In genomic region chr16:1026057-1026783, GRCh38 we compare ENCODE assay signal across 28 cellular contexts. TPM values are rescaled to one million over a fixed set of nuclear protein-coding genes. Genes with fewer than 3 reads are reported as not detected.
DNase-seq lines count a peak whose midpoint lies in the region; ATAC-seq and TF ChIP-seq lines count a peak whose summit lies in the region.
"Had no signal": no experiment of that assay in that cellular context is flagged by ENCODE, and none has a peak within 500 bp of the region (broad histone marks: within the 10 kb centered on the region; RNA-seq: fewer than 3 reads in every experiment).

No MANE protein-coding gene starts in this region.

- H3K4me3 Mint-ChIP-seq in activated naive CD4-positive, alpha-beta T cell treated with anti-CD3 and anti-CD28 coated beads, Interleukin-2, amount 50 U/mL, for 24 hours = no peak overlapping the region
- no peak overlapping the region for H3K4me3 Mint-ChIP-seq in activated naive CD4-positive, alpha-beta T cell treated with anti-CD3 and anti-CD28 coated beads, Interleukin-2, amount 10 ng/mL, durations not matched to agents 7 days and 5 days
- H3K4me3 Mint-ChIP-seq: activated CD4-positive, alpha-beta T cell treated with anti-CD3 and anti-CD28 coated beads, Interleukin-2, amount 10 ng/mL, durations not matched to agents 24 days and 14 days; activated T-cell treated with anti-CD3 and anti-CD28 coated beads, Interleukin-2, amount 50 U/mL, for 4 hours had no signal

- peak overlapping the region; percentile 77 for H2BK12ac ChIP-seq in neuronal stem cell (ENCODE audit: low read length)

- H3K9me2 ChIP-seq in OCI-LY7 (ENCODE audit: insufficient read depth, low read length) = no peaks in the 10 kb centered on the region
- H3K9me2 ChIP-seq: SK-N-SH had no signal

- H2AFZ ChIP-seq in neuronal stem cell (ENCODE audit: low read length) (no peak overlapping the region), OCI-LY7 (ENCODE audit: low read length) (no peak overlapping the region)

- no peaks in the 10 kb centered on the region for H3K4me1 Mint-ChIP-seq in activated naive CD4-positive, alpha-beta T cell treated with anti-CD3 and anti-CD28 coated beads, Interleukin-2, amount 50 U/mL, for 24 hours
- no peaks in the 10 kb centered on the region for H3K4me1 Mint-ChIP-seq in activated naive CD4-positive, alpha-beta T cell treated with anti-CD3 and anti-CD28 coated beads, Interleukin-2, amount 10 ng/mL, durations not matched to agents 7 days and 5 days
- H3K4me1 Mint-ChIP-seq: activated CD4-positive, alpha-beta T cell treated with anti-CD3 and anti-CD28 coated beads, Interleukin-2, amount 10 ng/mL, durations not matched to agents 24 days and 14 days had no signal

- H3K9me3 ChIP-seq in neuronal stem cell (replicated peaks in 1 of 2; ENCODE audit: control insufficient read depth in 2 of 2, insufficient read depth in 1 of 2, low read depth in 1 of 2, low read length in 2 of 2) (no peaks in the 10 kb centered on the region), OCI-LY7 (ENCODE audit: low read length) (no peaks in the 10 kb centered on the region)
- H3K9me3 ChIP-seq: adrenal gland, MG63, ovary, right lobe of liver, SK-N-SH, stomach, upper lobe of left lung had no signal

- H2BK5ac ChIP-seq in neuronal stem cell (ENCODE audit: low read length) = peak overlapping the region; percentile 84

- no peaks in the 10 kb centered on the region for H3K9me3 Mint-ChIP-seq in activated naive CD4-positive, alpha-beta T cell treated with anti-CD3 and anti-CD28 coated beads, Interleukin-2, amount 50 U/mL, for 24 hours
- H3K9me3 Mint-ChIP-seq in activated naive CD4-positive, alpha-beta T cell treated with anti-CD3 and anti-CD28 coated beads, Interleukin-2, amount 10 ng/mL, durations not matched to agents 7 days and 5 days = no peaks in the 10 kb centered on the region
- H3K9me3 Mint-ChIP-seq: activated CD4-positive, alpha-beta T cell treated with anti-CD3 and anti-CD28 coated beads, Interleukin-2, amount 10 ng/mL, durations not matched to agents 24 days and 14 days; activated T-cell treated with anti-CD3 and anti-CD28 coated beads, Interleukin-2, amount 50 U/mL, for 4 hours had no signal

- peaks cover 3% of the 10 kb centered on the region for H3K79me1 ChIP-seq in neuronal stem cell (ENCODE audit: low read depth, low read length)

- H3K4me2 ChIP-seq in neuronal stem cell (ENCODE audit: insufficient read depth, low read length, poor library complexity, severe bottlenecking) (no peak overlapping the region), OCI-LY7 (ENCODE audit: low read length) (no peak overlapping the region)
- H3K4me2 ChIP-seq: SK-N-SH had no signal

- CTCF ChIA-PET in activated naive CD4-positive, alpha-beta T cell treated with anti-CD3 and anti-CD28 coated beads, Interleukin-2, amount 10 ng/mL, durations not matched to agents 7 days and 5 days (lab: Charles Lee) = no interaction called here
- CTCF ChIA-PET in OCI-LY7 (lab: Charles Lee; ENCODE audit: unreplicated experiment) = no interaction called here

- POLR2A ChIA-PET in OCI-LY7 (lab: Charles Lee) = interaction anchor here (0.7 kb wide), 1 partner anchor 58 kb away, joined by 4 read pairs; no protein-coding TSS in a partner anchor

- H3K14ac ChIP-seq in neuronal stem cell (ENCODE audit: low read length) = no peak overlapping the region

- H2BK120ac ChIP-seq in neuronal stem cell (ENCODE audit: low read depth, low read length) = peak overlapping the region; percentile 75

- no peaks in the 10 kb centered on the region for H3K36me3 ChIP-seq in neuronal stem cell (replicated peaks in 1 of 2; ENCODE audit: control insufficient read depth in 2 of 2, insufficient read depth in 2 of 2, low read length in 2 of 2)
- no peaks in the 10 kb centered on the region for H3K36me3 ChIP-seq in OCI-LY7 (ENCODE audit: insufficient read depth, low read length)
- H3K36me3 ChIP-seq: adrenal gland, MG63, ovary, right lobe of liver, stomach, upper lobe of left lung had no signal

- no peak overlapping the region for H3K4me3 ChIP-seq in neuronal stem cell (ENCODE audit: low read length in 2 of 2)
- no peak overlapping the region for H3K4me3 ChIP-seq in OCI-LY7 (ENCODE audit: low read depth, low read length, poor library complexity, severe bottlenecking)
- H3K4me3 ChIP-seq: adrenal gland, MG63, ovary, right lobe of liver, stomach, upper lobe of left lung had no signal

- peak overlapping the region; percentile 51 for H3K9ac ChIP-seq in neuronal stem cell (ENCODE audit: low read depth, low read length, poor library complexity)
- H3K9ac ChIP-seq: SK-N-SH had no signal

- H4K91ac ChIP-seq in neuronal stem cell (ENCODE audit: low read depth, low read length, poor library complexity) = no peak overlapping the region

- H3K36me3 Mint-ChIP-seq in activated naive CD4-positive, alpha-beta T cell treated with anti-CD3 and anti-CD28 coated beads, Interleukin-2, amount 50 U/mL, for 24 hours = no peaks in the 10 kb centered on the region
- no peaks in the 10 kb centered on the region for H3K36me3 Mint-ChIP-seq in activated naive CD4-positive, alpha-beta T cell treated with anti-CD3 and anti-CD28 coated beads, Interleukin-2, amount 10 ng/mL, durations not matched to agents 7 days and 5 days

- BruUV-seq in OCI-LY7 (replicated peaks; lab: Mats Ljungman, UMichigan) = no TSS peak

- H3K79me2 ChIP-seq in OCI-LY7 (ENCODE audit: insufficient read depth, low read depth, low read length) = no peaks in the 10 kb centered on the region

- no CpG with 5 or more reads among the region's 35 CpGs for WGBS in neuronal stem cell (ENCODE audit: extremely low coverage in 2 of 2, insufficient read length in 2 of 2, insufficient replicate concordance in 1 of 2), 2 donors

- H3K18ac ChIP-seq in neuronal stem cell (ENCODE audit: low read length) = peak overlapping the region; percentile 81

- no peak for ATAC-seq in GM18861 (IDR thresholded peaks at IDR 0.05; ENCODE audit: unreplicated experiment)
- ATAC-seq: activated T-cell treated with anti-CD3 and anti-CD28 coated beads, Interleukin-2, amount 50 U/mL, for 4 hours had no signal

- H2AK5ac ChIP-seq in neuronal stem cell (ENCODE audit: low read depth, low read length) = peak overlapping the region; percentile 10

- peaks cover 7% of the 10 kb centered on the region for H3K27me3 Mint-ChIP-seq in activated naive CD4-positive, alpha-beta T cell treated with anti-CD3 and anti-CD28 coated beads, Interleukin-2, amount 50 U/mL, for 24 hours
- peaks cover 29% of the 10 kb centered on the region for H3K27me3 Mint-ChIP-seq in activated naive CD4-positive, alpha-beta T cell treated with anti-CD3 and anti-CD28 coated beads, Interleukin-2, amount 10 ng/mL, durations not matched to agents 7 days and 5 days

- peak overlapping the region; percentile 87 for H2BK15ac ChIP-seq in neuronal stem cell (ENCODE audit: low read length)

- H4K8ac ChIP-seq in neuronal stem cell (ENCODE audit: low read depth, low read length) = no peak overlapping the region

- intact Hi-C loops in head of caudate nucleus (cut with DNase I) = loop anchor here (5.0 kb wide), 1 partner anchor 39 kb away; no protein-coding TSS in a partner anchor
- intact Hi-C loops in OCI-LY7 (cut with micrococcal nuclease; ENCODE audit: unreplicated experiment) = no loop called here

- no peak for TF ChIP-seq CTCF in OCI-LY7 (conservative IDR thresholded peaks at IDR 0.05; ENCODE audit: low read length)

- peaks cover 12 to 20% of the 10 kb centered on the region in 2 donors for H3K4me1 ChIP-seq in neuronal stem cell (ENCODE audit: control insufficient read depth in 2 of 2, insufficient read depth in 1 of 2, low read depth in 1 of 2, low read length in 2 of 2)
- H3K4me1 ChIP-seq in OCI-LY7 (ENCODE audit: insufficient read depth, low read length, poor library complexity, severe bottlenecking) = no peaks in the 10 kb centered on the region
- H3K4me1 ChIP-seq: adrenal gland, right lobe of liver, upper lobe of left lung had no signal

- peak overlapping the region; percentile 41 for H3K27ac Mint-ChIP-seq in activated naive CD4-positive, alpha-beta T cell treated with anti-CD3 and anti-CD28 coated beads, Interleukin-2, amount 50 U/mL, for 24 hours
- H3K27ac Mint-ChIP-seq in activated naive CD4-positive, alpha-beta T cell treated with anti-CD3 and anti-CD28 coated beads, Interleukin-2, amount 10 ng/mL, durations not matched to agents 7 days and 5 days = no peak overlapping the region
- H3K27ac Mint-ChIP-seq: activated CD4-positive, alpha-beta T cell treated with anti-CD3 and anti-CD28 coated beads, Interleukin-2, amount 10 ng/mL, durations not matched to agents 24 days and 14 days had no signal

- no peak for DNase-seq in activated naive CD4-positive, alpha-beta T cell treated with anti-CD3 and anti-CD28 coated beads, Interleukin-2, amount 10 ng/mL, durations not matched to agents 7 days and 5 days
- DNase-seq in head of caudate nucleus = peak; percentile 64 to 94 (median 82)
- no peak for DNase-seq in neuronal stem cell (ENCODE audit: low spot score)
- DNase-seq in NCI-H187 treated with DMSO at 0.1 percent for 48 hours (lab: John Stamatoyannopoulos, UW) = no peak
- no peak for DNase-seq in NK-92 (lab: John Stamatoyannopoulos, UW; ENCODE audit: unreplicated experiment)
- no peak for DNase-seq in OCI-LY7 (ENCODE audit: low spot score)
- DNase-seq: activated CD4-positive, alpha-beta T cell treated with anti-CD3 and anti-CD28 coated beads, Interleukin-2, amount 10 ng/mL, durations not matched to agents 24 days and 14 days; activated T-cell treated with anti-CD3 and anti-CD28 coated beads, Interleukin-2, amount 50 U/mL, for 4 hours; adrenal gland; AML-193; GF-D8; KBM-7; MG63; NCI-H1417 treated with DMSO at 0.1 percent for 48 hours; NCI-H2171 treated with DMSO at 0.1 percent for 48 hours; ovary; right lobe of liver; SK-N-SH; stomach had no signal

- peaks cover 0 to 23% (median 0%) of the 10 kb centered on the region in 3 experiments for H3K27me3 ChIP-seq in neuronal stem cell (ENCODE audit: control insufficient read depth in 3 of 3, insufficient read depth in 3 of 3, low read depth in 1 of 3, low read length in 3 of 3)
- H3K27me3 ChIP-seq: ovary, right lobe of liver had no signal

- H3K23ac ChIP-seq in neuronal stem cell (ENCODE audit: low read depth, low read length, poor library complexity) = peak overlapping the region; percentile 39

- H3K27ac ChIP-seq in neuronal stem cell (replicated peaks; ENCODE audit: low read length) (no peak overlapping the region), OCI-LY7 (ENCODE audit: low read depth, low read length, poor library complexity, severe bottlenecking) (no peak overlapping the region)
- H3K27ac ChIP-seq: adrenal gland, ovary, right lobe of liver, stomach, upper lobe of left lung, VCaP had no signal

- H4K20me1 ChIP-seq in OCI-LY7 (ENCODE audit: insufficient read depth, low read length) = no peaks in the 10 kb centered on the region

- no peak overlapping the region for H3K4ac ChIP-seq in neuronal stem cell (ENCODE audit: low read length)

RNA-seq across cellular contexts. Expression of gene SOX8, which starts 44.6 kb away (rescaled TPM):
- 5.1 TPM for polyA plus RNA-seq in neuronal stem cell (2013, experiment 1 of 2)
- 5.2 TPM for polyA plus RNA-seq in neuronal stem cell (2013, experiment 2 of 2)
- total RNA-seq in OCI-LY7 (2014; rRNA removed; shearing (Covaris generic)) = 0.82 and 0.85 TPM in 2 replicates
- 2.3 and 2.4 TPM in 2 replicates for total RNA-seq in OCI-LY7 (2022)
- total RNA-seq: fibroblast of lung had no signal
- polyA plus RNA-seq: mammary epithelial cell, SK-N-SH had no signal

RNA-seq across cellular contexts. Expression of gene SSTR5, which starts 46.3 kb away (rescaled TPM):
- polyA plus RNA-seq in neuronal stem cell (2013, experiment 1 of 2) = not detected
- not detected for polyA plus RNA-seq in neuronal stem cell (2013, experiment 2 of 2)
- total RNA-seq in OCI-LY7 (2014; rRNA removed; shearing (Covaris generic)) = not detected in 2 replicates
- total RNA-seq in OCI-LY7 (2022) = not detected in 2 replicates
- total RNA-seq: activated CD4-positive, alpha-beta T cell treated with anti-CD3 and anti-CD28 coated beads, Interleukin-2, amount 10 ng/mL, durations not matched to agents 24 days and 14 days; activated T-cell treated with anti-CD3 and anti-CD28 coated beads, Interleukin-2, amount 50 U/mL, for 4 hours; fibroblast of lung; H4; kidney epithelial cell; mammary epithelial cell; ovary; right lobe of liver; stomach; T-helper 2 cell treated with Interferon-gamma antibody and Interleukin-4, amounts not matched to agents 100 ng/mL and 5 ng/mL, for 36 hours; upper lobe of left lung had no signal
- polyA plus RNA-seq: fibroblast of lung, mammary epithelial cell, ovary, SK-N-SH had no signal

RNA-seq across cellular contexts. Expression of gene LMF1, which starts 55.4 kb away (rescaled TPM):
- polyA plus RNA-seq in neuronal stem cell (2013, experiment 1 of 2) = 6.9 TPM
- polyA plus RNA-seq in neuronal stem cell (2013, experiment 2 of 2) = 6.7 TPM
- total RNA-seq in OCI-LY7 (2014; rRNA removed; shearing (Covaris generic)) = 5.8 and 17.0 TPM in 2 replicates
- total RNA-seq in OCI-LY7 (2022) = 31.4 and 32.8 TPM in 2 replicates

Comparison
In these comparisons a context has a peak if more than half of its experiments do, and no peak if none do; other contexts are left out.
1. DNase-seq: peak in head of caudate nucleus (42 of 42); none in activated naive CD4-positive, alpha-beta T cell treated with anti-CD3 and anti-CD28 coated beads, Interleukin-2, amount 10 ng/mL, durations not matched to agents 7 days and 5 days (single experiment), neuronal stem cell (single experiment), NCI-H187 treated with DMSO at 0.1 percent for 48 hours (single experiment), NK-92 (single experiment) and OCI-LY7 (single experiment).